Comparison of ENCODE assay signal across 1 cellular context in the genomic region with DNA sequence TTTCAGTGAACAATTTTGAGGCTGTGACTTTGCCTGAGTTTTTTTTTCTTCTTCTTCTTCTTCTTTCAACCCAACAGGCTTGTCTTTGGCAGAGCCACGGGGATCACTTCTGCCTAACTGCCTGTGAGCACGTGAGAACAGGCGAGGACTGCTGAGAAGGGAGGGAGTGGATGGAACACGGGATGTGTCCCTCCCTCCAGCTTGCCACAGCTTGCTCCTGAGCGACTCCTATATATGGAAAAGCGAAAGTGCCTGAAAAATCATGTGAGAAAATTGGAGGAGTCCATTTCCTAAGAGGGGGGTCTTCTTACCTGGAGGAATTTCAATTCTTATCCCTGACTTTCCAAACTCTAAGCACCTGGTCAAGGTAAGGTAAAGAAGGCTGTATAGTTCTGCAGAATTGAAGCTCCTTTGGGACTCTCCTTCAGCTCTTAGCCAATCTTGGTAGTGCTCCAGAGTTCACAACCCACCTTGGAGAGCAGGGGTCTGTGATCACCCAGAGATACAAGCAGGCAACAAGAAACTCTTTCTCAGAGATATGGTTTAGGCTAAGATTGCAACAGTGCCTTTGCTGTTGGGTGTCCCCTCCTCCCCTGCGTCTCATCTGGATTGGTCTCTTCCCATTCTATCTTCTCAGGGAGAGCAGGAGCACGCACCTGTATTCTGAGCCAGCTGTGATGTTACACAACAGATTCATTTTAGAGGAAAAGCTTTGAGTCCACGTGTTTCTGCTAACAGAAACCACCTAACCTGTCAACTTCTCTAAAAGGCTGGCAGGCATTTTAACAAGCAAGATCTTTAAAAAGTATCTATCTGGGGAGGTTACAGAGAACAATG.
TF ChIP-seq lines count a peak whose summit lies in the region.

A gene (minus strand): TSS at position 208 of the 837 bp plus-strand sequence. CDS start 235 bp downstream, outside the sequence.

TF ChIP-seq in K562, 482 proteins besides CTCF, POLR2A, EP300 and RAD21 (continued from another document and continues in another):
- TF ChIP-seq, protein P1, sequence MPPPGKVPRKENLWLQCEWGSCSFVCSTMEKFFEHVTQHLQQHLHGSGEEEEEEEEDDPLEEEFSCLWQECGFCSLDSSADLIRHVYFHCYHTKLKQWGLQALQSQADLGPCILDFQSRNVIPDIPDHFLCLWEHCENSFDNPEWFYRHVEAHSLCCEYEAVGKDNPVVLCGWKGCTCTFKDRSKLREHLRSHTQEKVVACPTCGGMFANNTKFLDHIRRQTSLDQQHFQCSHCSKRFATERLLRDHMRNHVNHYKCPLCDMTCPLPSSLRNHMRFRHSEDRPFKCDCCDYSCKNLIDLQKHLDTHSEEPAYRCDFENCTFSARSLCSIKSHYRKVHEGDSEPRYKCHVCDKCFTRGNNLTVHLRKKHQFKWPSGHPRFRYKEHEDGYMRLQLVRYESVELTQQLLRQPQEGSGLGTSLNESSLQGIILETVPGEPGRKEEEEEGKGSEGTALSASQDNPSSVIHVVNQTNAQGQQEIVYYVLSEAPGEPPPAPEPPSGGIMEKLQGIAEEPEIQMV (tag; conservative IDR thresholded peaks at IDR 0.05; ENCODE audit: low read depth) = no peak
- TF ChIP-seq HMGN3 (IDR thresholded peaks at IDR 0.05; ENCODE audit: borderline replicate concordance, extremely low read depth, insufficient read length, low read depth, low read length) (no peak), ESRRA (IDR thresholded peaks at IDR 0.05; ENCODE audit: borderline replicate concordance, low read depth) (no peak), FOXJ2 (tag; IDR thresholded peaks at IDR 0.05) (peak; percentile 78), CEBPG (CRISPR knock-in tag; IDR thresholded peaks at IDR 0.05) (no peak), CEBPG (tag; conservative IDR thresholded peaks at IDR 0.05 in 1 of 2, IDR thresholded peaks at IDR 0.05 in 1 of 2) (peak; percentile 31 to 87; a peak in 3 of 4 replicates), ZNF644 (tag; IDR thresholded peaks at IDR 0.05; ENCODE audit: low read depth) (peak; percentile 26; the same call in 1 of the 2 replicates), CEBPB (tag; IDR thresholded peaks at IDR 0.05) (peak; percentile 74), TCF7L2 (IDR thresholded peaks at IDR 0.05; ENCODE audit: low read depth, low read length) (0 out of 2 replicates have a peak, but pooled peaks have one; percentile 26), ZFP30 (CRISPR knock-in tag; IDR thresholded peaks at IDR 0.05; ENCODE audit: borderline replicate concordance) (no peak), L3MBTL2 (IDR thresholded peaks at IDR 0.05) (peak; percentile 93), ZNF253 (CRISPR knock-in tag; conservative IDR thresholded peaks at IDR 0.05) (no peak), ZBED1 (IDR thresholded peaks at IDR 0.05) (no peak)
- TF ChIP-seq, protein P2, sequence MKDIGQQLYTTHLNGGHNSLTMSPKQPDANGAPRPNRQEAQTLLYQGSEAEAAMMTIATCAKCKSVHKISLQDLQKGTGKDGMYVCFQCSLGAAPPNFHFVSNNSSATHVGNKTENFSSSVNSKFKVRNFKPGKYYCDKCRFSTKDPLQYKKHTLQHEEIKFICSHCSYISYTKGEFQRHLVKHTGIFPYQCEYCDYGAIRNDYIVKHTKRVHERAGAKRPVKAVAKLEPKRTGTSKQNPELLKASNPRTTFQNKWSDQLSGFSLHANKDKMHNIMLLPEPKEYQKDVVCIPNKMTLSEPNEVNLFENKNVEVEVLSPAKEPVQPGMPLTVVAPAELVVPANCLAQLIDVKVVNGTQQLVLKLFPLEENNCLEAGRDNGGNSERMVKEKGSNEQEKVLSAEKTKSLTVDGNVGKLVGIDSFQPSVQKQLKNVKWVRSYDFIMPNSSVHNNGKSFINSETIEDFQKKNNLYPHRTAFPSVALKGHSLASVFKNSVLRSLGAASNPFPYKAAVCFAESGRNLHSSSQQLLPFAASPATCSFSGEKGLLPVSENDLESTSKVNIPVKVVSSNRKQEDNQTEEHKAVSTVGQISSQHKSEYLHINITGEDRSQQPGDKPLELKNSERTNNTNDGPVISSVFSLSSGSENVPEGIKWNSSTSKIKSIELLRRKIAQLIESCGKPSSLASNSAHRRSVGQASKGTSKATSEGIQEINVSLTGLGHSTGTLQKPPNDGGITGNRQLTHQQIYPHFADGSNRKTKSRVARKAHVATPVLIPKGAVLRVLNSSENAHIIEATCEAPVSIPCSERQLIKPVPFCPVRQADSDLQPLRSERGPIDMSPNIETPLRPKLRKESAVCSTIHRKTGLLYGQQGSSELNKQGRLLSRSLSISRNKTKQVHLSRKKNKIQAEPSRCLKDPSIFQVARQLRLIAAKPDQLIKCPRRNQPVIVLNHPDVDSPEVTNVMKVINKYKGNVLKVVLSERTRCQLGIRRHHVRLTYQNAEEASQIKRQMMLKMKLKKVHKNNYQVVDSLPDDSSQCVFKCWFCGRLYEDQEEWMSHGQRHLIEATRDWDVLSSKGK (CRISPR knock-in tag; IDR thresholded peaks at IDR 0.05) = no peak
- TF ChIP-seq, protein P3, sequence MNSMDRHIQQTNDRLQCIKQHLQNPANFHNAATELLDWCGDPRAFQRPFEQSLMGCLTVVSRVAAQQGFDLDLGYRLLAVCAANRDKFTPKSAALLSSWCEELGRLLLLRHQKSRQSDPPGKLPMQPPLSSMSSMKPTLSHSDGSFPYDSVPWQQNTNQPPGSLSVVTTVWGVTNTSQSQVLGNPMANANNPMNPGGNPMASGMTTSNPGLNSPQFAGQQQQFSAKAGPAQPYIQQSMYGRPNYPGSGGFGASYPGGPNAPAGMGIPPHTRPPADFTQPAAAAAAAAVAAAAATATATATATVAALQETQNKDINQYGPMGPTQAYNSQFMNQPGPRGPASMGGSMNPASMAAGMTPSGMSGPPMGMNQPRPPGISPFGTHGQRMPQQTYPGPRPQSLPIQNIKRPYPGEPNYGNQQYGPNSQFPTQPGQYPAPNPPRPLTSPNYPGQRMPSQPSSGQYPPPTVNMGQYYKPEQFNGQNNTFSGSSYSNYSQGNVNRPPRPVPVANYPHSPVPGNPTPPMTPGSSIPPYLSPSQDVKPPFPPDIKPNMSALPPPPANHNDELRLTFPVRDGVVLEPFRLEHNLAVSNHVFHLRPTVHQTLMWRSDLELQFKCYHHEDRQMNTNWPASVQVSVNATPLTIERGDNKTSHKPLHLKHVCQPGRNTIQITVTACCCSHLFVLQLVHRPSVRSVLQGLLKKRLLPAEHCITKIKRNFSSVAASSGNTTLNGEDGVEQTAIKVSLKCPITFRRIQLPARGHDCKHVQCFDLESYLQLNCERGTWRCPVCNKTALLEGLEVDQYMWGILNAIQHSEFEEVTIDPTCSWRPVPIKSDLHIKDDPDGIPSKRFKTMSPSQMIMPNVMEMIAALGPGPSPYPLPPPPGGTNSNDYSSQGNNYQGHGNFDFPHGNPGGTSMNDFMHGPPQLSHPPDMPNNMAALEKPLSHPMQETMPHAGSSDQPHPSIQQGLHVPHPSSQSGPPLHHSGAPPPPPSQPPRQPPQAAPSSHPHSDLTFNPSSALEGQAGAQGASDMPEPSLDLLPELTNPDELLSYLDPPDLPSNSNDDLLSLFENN (IDR thresholded peaks at IDR 0.05; ENCODE audit: low read depth in 2 of 2, low read length in 2 of 2) = no peak
- TF ChIP-seq, protein P4, sequence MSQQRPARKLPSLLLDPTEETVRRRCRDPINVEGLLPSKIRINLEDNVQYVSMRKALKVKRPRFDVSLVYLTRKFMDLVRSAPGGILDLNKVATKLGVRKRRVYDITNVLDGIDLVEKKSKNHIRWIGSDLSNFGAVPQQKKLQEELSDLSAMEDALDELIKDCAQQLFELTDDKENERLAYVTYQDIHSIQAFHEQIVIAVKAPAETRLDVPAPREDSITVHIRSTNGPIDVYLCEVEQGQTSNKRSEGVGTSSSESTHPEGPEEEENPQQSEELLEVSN (IDR thresholded peaks at IDR 0.05; ENCODE audit: borderline replicate concordance in 1 of 2, extremely low read depth in 1 of 2, insufficient read depth in 1 of 2, insufficient read length in 1 of 2, low read depth in 1 of 2, low read length in 1 of 2, poor library complexity in 1 of 2, severe bottlenecking in 1 of 2) = peak; percentile 22 to 72
- TF ChIP-seq, protein P5, sequence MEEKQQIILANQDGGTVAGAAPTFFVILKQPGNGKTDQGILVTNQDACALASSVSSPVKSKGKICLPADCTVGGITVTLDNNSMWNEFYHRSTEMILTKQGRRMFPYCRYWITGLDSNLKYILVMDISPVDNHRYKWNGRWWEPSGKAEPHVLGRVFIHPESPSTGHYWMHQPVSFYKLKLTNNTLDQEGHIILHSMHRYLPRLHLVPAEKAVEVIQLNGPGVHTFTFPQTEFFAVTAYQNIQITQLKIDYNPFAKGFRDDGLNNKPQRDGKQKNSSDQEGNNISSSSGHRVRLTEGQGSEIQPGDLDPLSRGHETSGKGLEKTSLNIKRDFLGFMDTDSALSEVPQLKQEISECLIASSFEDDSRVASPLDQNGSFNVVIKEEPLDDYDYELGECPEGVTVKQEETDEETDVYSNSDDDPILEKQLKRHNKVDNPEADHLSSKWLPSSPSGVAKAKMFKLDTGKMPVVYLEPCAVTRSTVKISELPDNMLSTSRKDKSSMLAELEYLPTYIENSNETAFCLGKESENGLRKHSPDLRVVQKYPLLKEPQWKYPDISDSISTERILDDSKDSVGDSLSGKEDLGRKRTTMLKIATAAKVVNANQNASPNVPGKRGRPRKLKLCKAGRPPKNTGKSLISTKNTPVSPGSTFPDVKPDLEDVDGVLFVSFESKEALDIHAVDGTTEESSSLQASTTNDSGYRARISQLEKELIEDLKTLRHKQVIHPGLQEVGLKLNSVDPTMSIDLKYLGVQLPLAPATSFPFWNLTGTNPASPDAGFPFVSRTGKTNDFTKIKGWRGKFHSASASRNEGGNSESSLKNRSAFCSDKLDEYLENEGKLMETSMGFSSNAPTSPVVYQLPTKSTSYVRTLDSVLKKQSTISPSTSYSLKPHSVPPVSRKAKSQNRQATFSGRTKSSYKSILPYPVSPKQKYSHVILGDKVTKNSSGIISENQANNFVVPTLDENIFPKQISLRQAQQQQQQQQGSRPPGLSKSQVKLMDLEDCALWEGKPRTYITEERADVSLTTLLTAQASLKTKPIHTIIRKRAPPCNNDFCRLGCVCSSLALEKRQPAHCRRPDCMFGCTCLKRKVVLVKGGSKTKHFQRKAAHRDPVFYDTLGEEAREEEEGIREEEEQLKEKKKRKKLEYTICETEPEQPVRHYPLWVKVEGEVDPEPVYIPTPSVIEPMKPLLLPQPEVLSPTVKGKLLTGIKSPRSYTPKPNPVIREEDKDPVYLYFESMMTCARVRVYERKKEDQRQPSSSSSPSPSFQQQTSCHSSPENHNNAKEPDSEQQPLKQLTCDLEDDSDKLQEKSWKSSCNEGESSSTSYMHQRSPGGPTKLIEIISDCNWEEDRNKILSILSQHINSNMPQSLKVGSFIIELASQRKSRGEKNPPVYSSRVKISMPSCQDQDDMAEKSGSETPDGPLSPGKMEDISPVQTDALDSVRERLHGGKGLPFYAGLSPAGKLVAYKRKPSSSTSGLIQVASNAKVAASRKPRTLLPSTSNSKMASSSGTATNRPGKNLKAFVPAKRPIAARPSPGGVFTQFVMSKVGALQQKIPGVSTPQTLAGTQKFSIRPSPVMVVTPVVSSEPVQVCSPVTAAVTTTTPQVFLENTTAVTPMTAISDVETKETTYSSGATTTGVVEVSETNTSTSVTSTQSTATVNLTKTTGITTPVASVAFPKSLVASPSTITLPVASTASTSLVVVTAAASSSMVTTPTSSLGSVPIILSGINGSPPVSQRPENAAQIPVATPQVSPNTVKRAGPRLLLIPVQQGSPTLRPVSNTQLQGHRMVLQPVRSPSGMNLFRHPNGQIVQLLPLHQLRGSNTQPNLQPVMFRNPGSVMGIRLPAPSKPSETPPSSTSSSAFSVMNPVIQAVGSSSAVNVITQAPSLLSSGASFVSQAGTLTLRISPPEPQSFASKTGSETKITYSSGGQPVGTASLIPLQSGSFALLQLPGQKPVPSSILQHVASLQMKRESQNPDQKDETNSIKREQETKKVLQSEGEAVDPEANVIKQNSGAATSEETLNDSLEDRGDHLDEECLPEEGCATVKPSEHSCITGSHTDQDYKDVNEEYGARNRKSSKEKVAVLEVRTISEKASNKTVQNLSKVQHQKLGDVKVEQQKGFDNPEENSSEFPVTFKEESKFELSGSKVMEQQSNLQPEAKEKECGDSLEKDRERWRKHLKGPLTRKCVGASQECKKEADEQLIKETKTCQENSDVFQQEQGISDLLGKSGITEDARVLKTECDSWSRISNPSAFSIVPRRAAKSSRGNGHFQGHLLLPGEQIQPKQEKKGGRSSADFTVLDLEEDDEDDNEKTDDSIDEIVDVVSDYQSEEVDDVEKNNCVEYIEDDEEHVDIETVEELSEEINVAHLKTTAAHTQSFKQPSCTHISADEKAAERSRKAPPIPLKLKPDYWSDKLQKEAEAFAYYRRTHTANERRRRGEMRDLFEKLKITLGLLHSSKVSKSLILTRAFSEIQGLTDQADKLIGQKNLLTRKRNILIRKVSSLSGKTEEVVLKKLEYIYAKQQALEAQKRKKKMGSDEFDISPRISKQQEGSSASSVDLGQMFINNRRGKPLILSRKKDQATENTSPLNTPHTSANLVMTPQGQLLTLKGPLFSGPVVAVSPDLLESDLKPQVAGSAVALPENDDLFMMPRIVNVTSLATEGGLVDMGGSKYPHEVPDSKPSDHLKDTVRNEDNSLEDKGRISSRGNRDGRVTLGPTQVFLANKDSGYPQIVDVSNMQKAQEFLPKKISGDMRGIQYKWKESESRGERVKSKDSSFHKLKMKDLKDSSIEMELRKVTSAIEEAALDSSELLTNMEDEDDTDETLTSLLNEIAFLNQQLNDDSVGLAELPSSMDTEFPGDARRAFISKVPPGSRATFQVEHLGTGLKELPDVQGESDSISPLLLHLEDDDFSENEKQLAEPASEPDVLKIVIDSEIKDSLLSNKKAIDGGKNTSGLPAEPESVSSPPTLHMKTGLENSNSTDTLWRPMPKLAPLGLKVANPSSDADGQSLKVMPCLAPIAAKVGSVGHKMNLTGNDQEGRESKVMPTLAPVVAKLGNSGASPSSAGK (IDR thresholded peaks at IDR 0.05) = peak; percentile 90
- TF ChIP-seq, protein P6, sequence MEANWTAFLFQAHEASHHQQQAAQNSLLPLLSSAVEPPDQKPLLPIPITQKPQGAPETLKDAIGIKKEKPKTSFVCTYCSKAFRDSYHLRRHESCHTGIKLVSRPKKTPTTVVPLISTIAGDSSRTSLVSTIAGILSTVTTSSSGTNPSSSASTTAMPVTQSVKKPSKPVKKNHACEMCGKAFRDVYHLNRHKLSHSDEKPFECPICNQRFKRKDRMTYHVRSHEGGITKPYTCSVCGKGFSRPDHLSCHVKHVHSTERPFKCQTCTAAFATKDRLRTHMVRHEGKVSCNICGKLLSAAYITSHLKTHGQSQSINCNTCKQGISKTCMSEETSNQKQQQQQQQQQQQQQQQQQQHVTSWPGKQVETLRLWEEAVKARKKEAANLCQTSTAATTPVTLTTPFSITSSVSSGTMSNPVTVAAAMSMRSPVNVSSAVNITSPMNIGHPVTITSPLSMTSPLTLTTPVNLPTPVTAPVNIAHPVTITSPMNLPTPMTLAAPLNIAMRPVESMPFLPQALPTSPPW (CRISPR knock-in tag; IDR thresholded peaks at IDR 0.05) = peak; percentile 56; the same call in 1 of the 2 replicates
- TF ChIP-seq, protein P7, sequence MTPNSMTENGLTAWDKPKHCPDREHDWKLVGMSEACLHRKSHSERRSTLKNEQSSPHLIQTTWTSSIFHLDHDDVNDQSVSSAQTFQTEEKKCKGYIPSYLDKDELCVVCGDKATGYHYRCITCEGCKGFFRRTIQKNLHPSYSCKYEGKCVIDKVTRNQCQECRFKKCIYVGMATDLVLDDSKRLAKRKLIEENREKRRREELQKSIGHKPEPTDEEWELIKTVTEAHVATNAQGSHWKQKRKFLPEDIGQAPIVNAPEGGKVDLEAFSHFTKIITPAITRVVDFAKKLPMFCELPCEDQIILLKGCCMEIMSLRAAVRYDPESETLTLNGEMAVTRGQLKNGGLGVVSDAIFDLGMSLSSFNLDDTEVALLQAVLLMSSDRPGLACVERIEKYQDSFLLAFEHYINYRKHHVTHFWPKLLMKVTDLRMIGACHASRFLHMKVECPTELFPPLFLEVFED (CRISPR knock-in tag; conservative IDR thresholded peaks at IDR 0.05) = 0 out of 2 replicates have a peak, but pooled peaks have one; percentile 47
